Comparison of ENCODE assay signal across 26 cellular contexts in the genomic region with DNA sequence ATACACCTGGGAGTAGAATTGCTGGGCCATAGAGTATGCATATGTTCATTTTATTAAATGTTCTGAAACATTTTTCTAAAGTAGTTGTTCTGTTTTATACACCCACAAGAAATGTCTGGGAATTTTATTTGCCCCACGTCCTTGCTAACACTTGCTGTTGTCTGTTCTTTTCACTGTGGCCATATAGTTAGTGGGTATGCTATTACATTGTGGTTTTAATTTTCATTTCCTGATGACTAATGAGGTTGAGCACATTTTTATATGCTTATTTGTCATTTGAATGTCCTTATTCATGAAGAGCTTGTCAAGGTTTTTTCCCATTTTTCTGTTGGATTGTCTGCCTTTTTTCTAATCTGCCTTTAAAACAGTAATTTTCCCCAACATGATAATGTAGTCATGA. TPM values are rescaled to one million over a fixed set of nuclear protein-coding genes. Genes with fewer than 3 reads are reported as not detected.
"Had no signal": no experiment of that assay in that cellular context is flagged by ENCODE, and none has a peak within 500 bp of the region (broad histone marks: within the 10 kb centered on the region; RNA-seq: fewer than 3 reads in every experiment).

No MANE protein-coding gene starts in this region.

- DNase-seq: activated CD4-positive, alpha-beta T cell treated with anti-CD3 and anti-CD28 coated beads, Interleukin-2, amount 10 ng/mL, durations not matched to agents 7 days and 5 days; activated CD8-positive, alpha-beta T cell treated with anti-CD3 and anti-CD28 coated beads, Interleukin-2, amount 10 ng/mL, durations not matched to agents 7 days and 5 days; activated effector memory CD4-positive, alpha-beta T cell treated with Interleukin-2 at 50 U/mL for 16 hours; activated naive CD4-positive, alpha-beta T cell treated with anti-CD3 and anti-CD28 coated beads, Interleukin-2, amount 10 ng/mL, durations not matched to agents 7 days and 5 days; activated naive CD8-positive, alpha-beta T cell treated with anti-CD3 and anti-CD28 coated beads, Interleukin-2, amount 50 U/mL, for 24 hours; activated T-cell treated with anti-CD3 and anti-CD28 coated beads, Interleukin-2, amount 50 U/mL, for 4 hours; anterior cingulate cortex; colonic mucosa; heart right ventricle; mesenchymal stem cell; mucosa of descending colon; naive B cell; psoas muscle; right cardiac atrium; small intestine; stimulated activated CD4-positive, alpha-beta T cell treated with anti-CD3 and anti-CD28 coated beads, Interleukin-15, amount 100 ng/mL, for 24 hours; stimulated activated CD4-positive, alpha-beta T cell treated with anti-CD3 and anti-CD28 coated beads, Interleukin-4, amount 100 ng/mL, for 1 hour; upper lobe of right lung had no signal

- H3K27me3 ChIP-seq: colonic mucosa, upper lobe of right lung had no signal

- H3K27ac ChIP-seq: colonic mucosa, heart right ventricle, psoas muscle, upper lobe of right lung had no signal

- H3K4me3 ChIP-seq: colonic mucosa, heart right ventricle, mucosa of descending colon, psoas muscle, upper lobe of right lung had no signal

- H3K27me3 Mint-ChIP-seq: brain had no signal

- H3K9me3 ChIP-seq: colonic mucosa, heart right ventricle, mucosa of descending colon, psoas muscle, upper lobe of right lung had no signal

- H3K4me3 Mint-ChIP-seq: activated CD4-positive, alpha-beta T cell treated with anti-CD3 and anti-CD28 coated beads, Interleukin-2, amount 10 ng/mL, durations not matched to agents 7 days and 5 days; activated CD8-positive, alpha-beta T cell treated with anti-CD3 and anti-CD28 coated beads, Interleukin-2, amount 10 ng/mL, durations not matched to agents 7 days and 5 days; activated naive CD4-positive, alpha-beta T cell treated with anti-CD3 and anti-CD28 coated beads, Interleukin-2, amount 10 ng/mL, durations not matched to agents 7 days and 5 days; activated naive CD8-positive, alpha-beta T cell treated with anti-CD3 and anti-CD28 coated beads, Interleukin-2, amount 50 U/mL, for 24 hours; activated T-cell treated with anti-CD3 and anti-CD28 coated beads, Interleukin-2, amount 50 U/mL, for 4 hours; brain; central memory CD8-positive, alpha-beta T cell; naive B cell; neural crest cell; stimulated activated memory B cell treated with anti-CD40 and anti-IgM and Interleukin-4, amounts not matched to agents 10 μg/mL and 1 μg/mL and 100 μg/mL, for 72 hours had no signal

- H3K27ac Mint-ChIP-seq: activated CD4-positive, alpha-beta T cell treated with anti-CD3 and anti-CD28 coated beads, Interleukin-2, amount 10 ng/mL, durations not matched to agents 7 days and 5 days; activated CD8-positive, alpha-beta T cell treated with anti-CD3 and anti-CD28 coated beads, Interleukin-2, amount 10 ng/mL, durations not matched to agents 7 days and 5 days; activated naive CD4-positive, alpha-beta T cell treated with anti-CD3 and anti-CD28 coated beads, Interleukin-2, amount 10 ng/mL, durations not matched to agents 7 days and 5 days; activated naive CD8-positive, alpha-beta T cell treated with anti-CD3 and anti-CD28 coated beads, Interleukin-2, amount 50 U/mL, for 24 hours; brain; naive B cell; stimulated activated memory B cell treated with anti-CD40 and anti-IgM and Interleukin-4, amounts not matched to agents 10 μg/mL and 1 μg/mL and 100 μg/mL, for 72 hours had no signal

- H3K9me3 Mint-ChIP-seq: activated CD4-positive, alpha-beta T cell treated with anti-CD3 and anti-CD28 coated beads, Interleukin-2, amount 10 ng/mL, durations not matched to agents 7 days and 5 days; activated naive CD4-positive, alpha-beta T cell treated with anti-CD3 and anti-CD28 coated beads, Interleukin-2, amount 10 ng/mL, durations not matched to agents 7 days and 5 days; activated naive CD8-positive, alpha-beta T cell treated with anti-CD3 and anti-CD28 coated beads, Interleukin-2, amount 50 U/mL, for 24 hours; activated T-cell treated with anti-CD3 and anti-CD28 coated beads, Interleukin-2, amount 50 U/mL, for 4 hours; brain; central memory CD8-positive, alpha-beta T cell; naive B cell; neural crest cell; stimulated activated memory B cell treated with anti-CD40 and anti-IgM and Interleukin-4, amounts not matched to agents 10 μg/mL and 1 μg/mL and 100 μg/mL, for 72 hours had no signal

- FAIRE-seq: endometrium, small intestine had no signal

- H3K36me3 ChIP-seq: colonic mucosa, heart right ventricle, upper lobe of right lung had no signal

- H3K4me1 Mint-ChIP-seq: activated naive CD8-positive, alpha-beta T cell treated with anti-CD3 and anti-CD28 coated beads, Interleukin-2, amount 50 U/mL, for 24 hours; central memory CD8-positive, alpha-beta T cell; stimulated activated memory B cell treated with anti-CD40 and anti-IgM and Interleukin-4, amounts not matched to agents 10 μg/mL and 1 μg/mL and 100 μg/mL, for 72 hours had no signal

- H3K4me1 ChIP-seq: colonic mucosa, psoas muscle, upper lobe of right lung had no signal

- H3K36me3 Mint-ChIP-seq: activated naive CD4-positive, alpha-beta T cell treated with anti-CD3 and anti-CD28 coated beads, Interleukin-2, amount 10 ng/mL, durations not matched to agents 7 days and 5 days; brain; naive B cell; stimulated activated memory B cell treated with anti-CD40 and anti-IgM and Interleukin-4, amounts not matched to agents 10 μg/mL and 1 μg/mL and 100 μg/mL, for 72 hours had no signal

RNA-seq across cellular contexts. Expression of gene TGM3, which starts 41.5 kb away (rescaled TPM):
- total RNA-seq: activated CD4-positive, alpha-beta T cell treated with anti-CD3 and anti-CD28 coated beads, Interleukin-2, amount 10 ng/mL, durations not matched to agents 7 days and 5 days; activated CD8-positive, alpha-beta T cell treated with anti-CD3 and anti-CD28 coated beads, Interleukin-2, amount 10 ng/mL, durations not matched to agents 7 days and 5 days; heart right ventricle; kidney epithelial cell; osteocyte; right cardiac atrium; T-helper 1 cell treated with Interleukin-12 subunit alpha and Interleukin-12 subunit beta and Interleukin-4 antibody, amounts not matched to agents 30 ng/mL and 1 ng/mL, for 36 hours; upper lobe of right lung had no signal
